1 cellular context compared by ENCODE assay signal in the genomic region with DNA sequence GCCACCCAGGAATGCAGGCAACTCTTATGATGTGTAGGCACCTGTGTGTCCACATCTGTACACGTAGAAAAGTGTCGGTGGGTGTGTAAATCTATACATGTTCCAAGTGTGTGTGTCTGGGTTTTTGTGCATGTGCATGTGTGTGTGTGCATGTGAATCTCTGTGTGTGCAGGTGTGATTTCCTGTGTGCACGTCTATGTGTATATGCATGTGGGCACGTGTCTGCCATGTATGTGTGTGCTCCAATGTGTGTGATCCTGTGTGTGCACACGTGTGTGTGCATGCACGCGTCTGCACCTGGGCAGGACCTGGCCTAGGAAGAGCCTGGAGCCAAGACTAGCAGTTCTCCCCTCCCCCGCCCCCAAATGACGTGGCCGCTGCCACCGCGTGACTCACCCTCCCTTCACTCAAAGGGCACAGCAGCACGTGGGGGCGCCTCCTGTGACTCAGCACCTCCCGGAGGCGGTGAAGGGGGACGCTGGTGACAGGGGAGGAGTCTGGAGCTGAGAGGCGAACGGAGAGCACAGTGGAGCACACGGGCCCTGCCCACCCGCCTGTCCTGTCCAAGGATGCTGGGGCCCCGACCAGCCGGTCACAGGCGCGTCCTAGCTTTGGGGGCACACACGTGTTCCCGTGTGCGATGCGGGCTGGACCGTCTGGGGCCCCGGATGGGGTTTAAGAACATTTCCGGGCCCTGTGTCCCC.
A peak's percentile ranks its signal among the peaks of the same experiment; 100 is the strongest.
TF ChIP-seq lines count a peak whose summit lies in the region.

No MANE protein-coding gene starts in this region.

TF ChIP-seq in HepG2, 621 proteins besides CTCF, POLR2A, EP300 and RAD21 (continued from another document and continues in another):
- TF ChIP-seq PHF21A (CRISPR knock-in tag; IDR thresholded peaks at IDR 0.05): peak; percentile 67; the same call in 1 of the 2 replicates
- TF ChIP-seq JUNB (CRISPR knock-in tag; IDR thresholded peaks at IDR 0.05; ENCODE audit: borderline replicate concordance): peak; percentile 94
- TF ChIP-seq FOXO1 (CRISPR knock-in tag; IDR thresholded peaks at IDR 0.05): peak; percentile 62; the same call in 1 of the 2 replicates
- no peak for TF ChIP-seq ZSCAN20 (CRISPR knock-in tag; IDR thresholded peaks at IDR 0.05; ENCODE audit: borderline replicate concordance)
- TF ChIP-seq HNRNPLL (IDR thresholded peaks at IDR 0.05; ENCODE audit: low read depth, low read length, poor library complexity, severe bottlenecking): no peak
- TF ChIP-seq ZNF616 (CRISPR knock-in tag; IDR thresholded peaks at IDR 0.05; ENCODE audit: low read depth): no peak; the same call in 1 of the 2 replicates
- TF ChIP-seq, protein P1, sequence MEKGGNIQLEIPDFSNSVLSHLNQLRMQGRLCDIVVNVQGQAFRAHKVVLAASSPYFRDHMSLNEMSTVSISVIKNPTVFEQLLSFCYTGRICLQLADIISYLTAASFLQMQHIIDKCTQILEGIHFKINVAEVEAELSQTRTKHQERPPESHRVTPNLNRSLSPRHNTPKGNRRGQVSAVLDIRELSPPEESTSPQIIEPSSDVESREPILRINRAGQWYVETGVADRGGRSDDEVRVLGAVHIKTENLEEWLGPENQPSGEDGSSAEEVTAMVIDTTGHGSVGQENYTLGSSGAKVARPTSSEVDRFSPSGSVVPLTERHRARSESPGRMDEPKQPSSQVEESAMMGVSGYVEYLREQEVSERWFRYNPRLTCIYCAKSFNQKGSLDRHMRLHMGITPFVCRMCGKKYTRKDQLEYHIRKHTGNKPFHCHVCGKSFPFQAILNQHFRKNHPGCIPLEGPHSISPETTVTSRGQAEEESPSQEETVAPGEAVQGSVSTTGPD (CRISPR knock-in tag; IDR thresholded peaks at IDR 0.05): no peak; the same call in 1 of the 2 replicates
- TF ChIP-seq ZFY (CRISPR knock-in tag; IDR thresholded peaks at IDR 0.05): peak; percentile 65
- TF ChIP-seq HNRNPH1 (optimal IDR thresholded peaks at IDR 0.05; ENCODE audit: low read depth, low read length): no peak
- TF ChIP-seq ZNF263 (CRISPR knock-in tag; IDR thresholded peaks at IDR 0.05): peak; percentile 99
- peak; percentile 76; the same call in 1 of the 2 replicates for TF ChIP-seq ZNF124 (CRISPR knock-in tag; IDR thresholded peaks at IDR 0.05)
- TF ChIP-seq MAF1 (CRISPR knock-in tag; IDR thresholded peaks at IDR 0.05; ENCODE audit: borderline replicate concordance): peak; percentile 53; the same call in 1 of the 2 replicates
- peak in 1 of 2 experiments; percentile 77; a peak in 2 of 4 replicates for TF ChIP-seq KLF16 (CRISPR knock-in tag; IDR thresholded peaks at IDR 0.05)
- TF ChIP-seq, protein P2, sequence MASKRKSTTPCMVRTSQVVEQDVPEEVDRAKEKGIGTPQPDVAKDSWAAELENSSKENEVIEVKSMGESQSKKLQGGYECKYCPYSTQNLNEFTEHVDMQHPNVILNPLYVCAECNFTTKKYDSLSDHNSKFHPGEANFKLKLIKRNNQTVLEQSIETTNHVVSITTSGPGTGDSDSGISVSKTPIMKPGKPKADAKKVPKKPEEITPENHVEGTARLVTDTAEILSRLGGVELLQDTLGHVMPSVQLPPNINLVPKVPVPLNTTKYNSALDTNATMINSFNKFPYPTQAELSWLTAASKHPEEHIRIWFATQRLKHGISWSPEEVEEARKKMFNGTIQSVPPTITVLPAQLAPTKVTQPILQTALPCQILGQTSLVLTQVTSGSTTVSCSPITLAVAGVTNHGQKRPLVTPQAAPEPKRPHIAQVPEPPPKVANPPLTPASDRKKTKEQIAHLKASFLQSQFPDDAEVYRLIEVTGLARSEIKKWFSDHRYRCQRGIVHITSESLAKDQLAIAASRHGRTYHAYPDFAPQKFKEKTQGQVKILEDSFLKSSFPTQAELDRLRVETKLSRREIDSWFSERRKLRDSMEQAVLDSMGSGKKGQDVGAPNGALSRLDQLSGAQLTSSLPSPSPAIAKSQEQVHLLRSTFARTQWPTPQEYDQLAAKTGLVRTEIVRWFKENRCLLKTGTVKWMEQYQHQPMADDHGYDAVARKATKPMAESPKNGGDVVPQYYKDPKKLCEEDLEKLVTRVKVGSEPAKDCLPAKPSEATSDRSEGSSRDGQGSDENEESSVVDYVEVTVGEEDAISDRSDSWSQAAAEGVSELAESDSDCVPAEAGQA (IDR thresholded peaks at IDR 0.05; ENCODE audit: low read depth): peak; percentile 69
- TF ChIP-seq, protein P2 (CRISPR knock-in tag; IDR thresholded peaks at IDR 0.05; ENCODE audit: borderline replicate concordance): no peak
- TF ChIP-seq HIVEP1 (CRISPR knock-in tag; IDR thresholded peaks at IDR 0.05): peak; percentile 96
- TF ChIP-seq HMG20B (CRISPR knock-in tag; conservative IDR thresholded peaks at IDR 0.05): 0 out of 2 replicates have a peak, but pooled peaks have one; percentile 19
- no peak for TF ChIP-seq ZNF383 (CRISPR knock-in tag; IDR thresholded peaks at IDR 0.05; ENCODE audit: borderline replicate concordance)
- TF ChIP-seq TGIF2 (CRISPR knock-in tag; IDR thresholded peaks at IDR 0.05): peak; percentile 94
- TF ChIP-seq SMAD3 (CRISPR knock-in tag; IDR thresholded peaks at IDR 0.05): peak; percentile 78; the same call in 1 of the 2 replicates
- TF ChIP-seq, protein P3, sequence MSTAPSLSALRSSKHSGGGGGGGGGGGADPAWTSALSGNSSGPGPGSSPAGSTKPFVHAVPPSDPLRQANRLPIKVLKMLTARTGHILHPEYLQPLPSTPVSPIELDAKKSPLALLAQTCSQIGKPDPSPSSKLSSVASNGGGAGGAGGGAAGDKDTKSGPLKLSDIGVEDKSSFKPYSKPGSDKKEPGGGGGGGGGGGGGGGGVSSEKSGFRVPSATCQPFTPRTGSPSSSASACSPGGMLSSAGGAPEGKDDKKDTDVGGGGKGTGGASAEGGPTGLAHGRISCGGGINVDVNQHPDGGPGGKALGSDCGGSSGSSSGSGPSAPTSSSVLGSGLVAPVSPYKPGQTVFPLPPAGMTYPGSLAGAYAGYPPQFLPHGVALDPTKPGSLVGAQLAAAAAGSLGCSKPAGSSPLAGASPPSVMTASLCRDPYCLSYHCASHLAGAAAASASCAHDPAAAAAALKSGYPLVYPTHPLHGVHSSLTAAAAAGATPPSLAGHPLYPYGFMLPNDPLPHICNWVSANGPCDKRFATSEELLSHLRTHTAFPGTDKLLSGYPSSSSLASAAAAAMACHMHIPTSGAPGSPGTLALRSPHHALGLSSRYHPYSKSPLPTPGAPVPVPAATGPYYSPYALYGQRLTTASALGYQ (CRISPR knock-in tag; IDR thresholded peaks at IDR 0.05): peak; percentile 58; the same call in 1 of the 2 replicates
- TF ChIP-seq RXRB (CRISPR knock-in tag; IDR thresholded peaks at IDR 0.05; ENCODE audit: borderline replicate concordance): peak; percentile 88
- TF ChIP-seq, protein P4, sequence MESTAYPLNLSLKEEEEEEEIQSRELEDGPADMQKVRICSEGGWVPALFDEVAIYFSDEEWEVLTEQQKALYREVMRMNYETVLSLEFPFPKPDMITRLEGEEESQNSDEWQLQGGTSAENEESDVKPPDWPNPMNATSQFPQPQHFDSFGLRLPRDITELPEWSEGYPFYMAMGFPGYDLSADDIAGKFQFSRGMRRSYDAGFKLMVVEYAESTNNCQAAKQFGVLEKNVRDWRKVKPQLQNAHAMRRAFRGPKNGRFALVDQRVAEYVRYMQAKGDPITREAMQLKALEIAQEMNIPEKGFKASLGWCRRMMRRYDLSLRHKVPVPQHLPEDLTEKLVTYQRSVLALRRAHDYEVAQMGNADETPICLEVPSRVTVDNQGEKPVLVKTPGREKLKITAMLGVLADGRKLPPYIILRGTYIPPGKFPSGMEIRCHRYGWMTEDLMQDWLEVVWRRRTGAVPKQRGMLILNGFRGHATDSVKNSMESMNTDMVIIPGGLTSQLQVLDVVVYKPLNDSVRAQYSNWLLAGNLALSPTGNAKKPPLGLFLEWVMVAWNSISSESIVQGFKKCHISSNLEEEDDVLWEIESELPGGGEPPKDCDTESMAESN (CRISPR knock-in tag; conservative IDR thresholded peaks at IDR 0.05): peak; percentile 49; the same call in 1 of the 2 replicates
- no peak for TF ChIP-seq ELF4 (CRISPR knock-in tag; IDR thresholded peaks at IDR 0.05; ENCODE audit: borderline replicate concordance)
- peak; percentile 82; the same call in 1 of the 2 replicates for TF ChIP-seq ZSCAN25 (CRISPR knock-in tag; IDR thresholded peaks at IDR 0.05)
- peak; percentile 56; the same call in 1 of the 2 replicates for TF ChIP-seq DR1 (CRISPR knock-in tag; IDR thresholded peaks at IDR 0.05)
- TF ChIP-seq AHR (CRISPR knock-in tag; IDR thresholded peaks at IDR 0.05): peak; percentile 79; the same call in 1 of the 2 replicates
- TF ChIP-seq, protein P5, sequence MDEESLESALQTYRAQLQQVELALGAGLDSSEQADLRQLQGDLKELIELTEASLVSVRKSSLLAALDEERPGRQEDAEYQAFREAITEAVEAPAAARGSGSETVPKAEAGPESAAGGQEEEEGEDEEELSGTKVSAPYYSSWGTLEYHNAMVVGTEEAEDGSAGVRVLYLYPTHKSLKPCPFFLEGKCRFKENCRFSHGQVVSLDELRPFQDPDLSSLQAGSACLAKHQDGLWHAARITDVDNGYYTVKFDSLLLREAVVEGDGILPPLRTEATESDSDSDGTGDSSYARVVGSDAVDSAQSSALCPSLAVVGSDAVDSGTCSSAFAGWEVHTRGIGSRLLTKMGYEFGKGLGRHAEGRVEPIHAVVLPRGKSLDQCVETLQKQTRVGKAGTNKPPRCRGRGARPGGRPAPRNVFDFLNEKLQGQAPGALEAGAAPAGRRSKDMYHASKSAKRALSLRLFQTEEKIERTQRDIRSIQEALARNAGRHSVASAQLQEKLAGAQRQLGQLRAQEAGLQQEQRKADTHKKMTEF (CRISPR knock-in tag; IDR thresholded peaks at IDR 0.05): peak; percentile 97
- 0 out of 2 replicates have a peak, but pooled peaks have one; percentile 69 for TF ChIP-seq GZF1 (CRISPR knock-in tag; IDR thresholded peaks at IDR 0.05)
- TF ChIP-seq, protein P6, sequence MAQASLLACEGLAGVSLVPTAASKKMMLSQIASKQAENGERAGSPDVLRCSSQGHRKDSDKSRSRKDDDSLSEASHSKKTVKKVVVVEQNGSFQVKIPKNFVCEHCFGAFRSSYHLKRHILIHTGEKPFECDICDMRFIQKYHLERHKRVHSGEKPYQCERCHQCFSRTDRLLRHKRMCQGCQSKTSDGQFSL (CRISPR knock-in tag; IDR thresholded peaks at IDR 0.05): peak; percentile 71; the same call in 1 of the 2 replicates
- peak; percentile 91 for TF ChIP-seq ZNF614 (CRISPR knock-in tag; IDR thresholded peaks at IDR 0.05; ENCODE audit: borderline replicate concordance)
- TF ChIP-seq ZBTB38 (CRISPR knock-in tag; IDR thresholded peaks at IDR 0.05): peak; percentile 86; the same call in 1 of the 2 replicates
- TF ChIP-seq ZNF577 (CRISPR knock-in tag; IDR thresholded peaks at IDR 0.05; ENCODE audit: borderline replicate concordance, low read depth): no peak
- TF ChIP-seq MTF2 (CRISPR knock-in tag; IDR thresholded peaks at IDR 0.05; ENCODE audit: borderline replicate concordance): peak; percentile 48; the same call in 1 of the 2 replicates
- TF ChIP-seq HNF4G (IDR thresholded peaks at IDR 0.05; ENCODE audit: borderline replicate concordance, low read depth, low read length): peak; percentile 55; the same call in 1 of the 2 replicates
- TF ChIP-seq HNF4G (CRISPR knock-in tag; IDR thresholded peaks at IDR 0.05; ENCODE audit: borderline replicate concordance, low read depth): no peak
- TF ChIP-seq ZBTB20 (CRISPR knock-in tag; IDR thresholded peaks at IDR 0.05; ENCODE audit: borderline replicate concordance, low read depth): peak; percentile 55; the same call in 1 of the 2 replicates
- peak; percentile 75; the same call in 1 of the 2 replicates for TF ChIP-seq HOXA7 (CRISPR knock-in tag; IDR thresholded peaks at IDR 0.05)
- no peak for TF ChIP-seq MATR3 (CRISPR knock-in tag; IDR thresholded peaks at IDR 0.05)
- peak; percentile 92 for TF ChIP-seq CBX5 (CRISPR knock-in tag; IDR thresholded peaks at IDR 0.05; ENCODE audit: borderline replicate concordance)
- TF ChIP-seq RORA (CRISPR knock-in tag; IDR thresholded peaks at IDR 0.05): no peak
- peak; percentile 73; the same call in 1 of the 2 replicates for TF ChIP-seq ZSCAN21 (CRISPR knock-in tag; IDR thresholded peaks at IDR 0.05; ENCODE audit: borderline replicate concordance)
- TF ChIP-seq ZFYVE20 (CRISPR knock-in tag; IDR thresholded peaks at IDR 0.05; ENCODE audit: borderline replicate concordance, low read depth): peak; percentile 69; the same call in 1 of the 2 replicates
- TF ChIP-seq, protein P7, sequence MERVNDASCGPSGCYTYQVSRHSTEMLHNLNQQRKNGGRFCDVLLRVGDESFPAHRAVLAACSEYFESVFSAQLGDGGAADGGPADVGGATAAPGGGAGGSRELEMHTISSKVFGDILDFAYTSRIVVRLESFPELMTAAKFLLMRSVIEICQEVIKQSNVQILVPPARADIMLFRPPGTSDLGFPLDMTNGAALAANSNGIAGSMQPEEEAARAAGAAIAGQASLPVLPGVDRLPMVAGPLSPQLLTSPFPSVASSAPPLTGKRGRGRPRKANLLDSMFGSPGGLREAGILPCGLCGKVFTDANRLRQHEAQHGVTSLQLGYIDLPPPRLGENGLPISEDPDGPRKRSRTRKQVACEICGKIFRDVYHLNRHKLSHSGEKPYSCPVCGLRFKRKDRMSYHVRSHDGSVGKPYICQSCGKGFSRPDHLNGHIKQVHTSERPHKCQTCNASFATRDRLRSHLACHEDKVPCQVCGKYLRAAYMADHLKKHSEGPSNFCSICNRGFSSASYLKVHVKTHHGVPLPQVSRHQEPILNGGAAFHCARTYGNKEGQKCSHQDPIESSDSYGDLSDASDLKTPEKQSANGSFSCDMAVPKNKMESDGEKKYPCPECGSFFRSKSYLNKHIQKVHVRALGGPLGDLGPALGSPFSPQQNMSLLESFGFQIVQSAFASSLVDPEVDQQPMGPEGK (CRISPR knock-in tag; IDR thresholded peaks at IDR 0.05): peak; percentile 94
- TF ChIP-seq ZNF644 (CRISPR knock-in tag; IDR thresholded peaks at IDR 0.05; ENCODE audit: low read depth): no peak
